8 cellular contexts compared by ENCODE assay signal in genomic region chr6:90411292-90411781, GRCh38.
A peak's percentile ranks its signal among the peaks of the same experiment; 100 is the strongest.
DNase-seq lines count a peak whose midpoint lies in the region; ATAC-seq and TF ChIP-seq lines count a peak whose summit lies in the region.

No MANE protein-coding gene starts in this region.

- H3K27me3 ChIP-seq in brain microvascular endothelial cell (replicated peaks), result no peaks in the 10 kb centered on the region

- DNase-seq in T-cell (peak in 25 of 34 experiments; percentile 18 to 54 (median 38)), NCI-H524 (lab: John Stamatoyannopoulos, UW) (no peak), AG08396 (ENCODE audit: low spot score) (no peak), brain microvascular endothelial cell (no peak), ecto neural progenitor cell (ENCODE audit: low spot score) (no peak)
- DNase-seq in effector memory CD8-positive, alpha-beta T cell, result peak; percentile 43 to 58 (median 56)

- H3K27me3 Mint-ChIP-seq in T-cell, result peaks cover 0 to 2% of the 10 kb centered on the region in 2 donors
- peaks cover 0 to 6% of the 10 kb centered on the region in 2 donors for H3K27me3 Mint-ChIP-seq in effector memory CD8-positive, alpha-beta T cell

- H3K27ac Mint-ChIP-seq in T-cell, result peak overlapping the region; percentile 80 to 82
- peak overlapping the region; percentile 74 to 88 for H3K27ac Mint-ChIP-seq in effector memory CD8-positive, alpha-beta T cell

- TF ChIP-seq CTCF in brain microvascular endothelial cell (IDR thresholded peaks at IDR 0.05; ENCODE audit: low read depth, low read length, missing control alignments), result no peak

- H3K9me3 Mint-ChIP-seq in T-cell, result no peaks in the 10 kb centered on the region
- H3K9me3 Mint-ChIP-seq in effector memory CD8-positive, alpha-beta T cell, result peaks cover 0 to 2% of the 10 kb centered on the region in 2 donors

- ATAC-seq in GM19023 (IDR thresholded peaks at IDR 0.05; ENCODE audit: unreplicated experiment) (peak; percentile 92), HG02938 (IDR thresholded peaks at IDR 0.05; ENCODE audit: unreplicated experiment) (peak; percentile 95), T-cell (replicated peaks in 1 of 4) (peak; percentile 59 to 79 (median 67))
- ATAC-seq in effector memory CD8-positive, alpha-beta T cell (replicated peaks), result peak; percentile 76

- peaks cover 34 to 53% (median 49%) of the 10 kb centered on the region in 3 donors for H3K4me1 Mint-ChIP-seq in T-cell
- H3K4me1 Mint-ChIP-seq in effector memory CD8-positive, alpha-beta T cell (ENCODE audit: low read depth in 2 of 2), result peaks cover 31 to 51% of the 10 kb centered on the region in 2 donors

- POLR2A ChIA-PET in T-cell (lab: Charles Lee), result interaction anchor here in 1 of 2 donors (0.6 to 0.7 kb wide), 3 partner anchors 27 to 495 kb away, joined by 3 to 10 read pairs (median 4); no protein-coding TSS in a partner anchor

- no peak overlapping the region for H3K4me3 ChIP-seq in brain microvascular endothelial cell (ENCODE audit: low read depth, low read length)

- H3K27ac ChIP-seq in brain microvascular endothelial cell, result no peak overlapping the region

- no peaks in the 10 kb centered on the region for H3K36me3 Mint-ChIP-seq in T-cell
- H3K36me3 Mint-ChIP-seq in effector memory CD8-positive, alpha-beta T cell (ENCODE audit: insufficient read depth), result peaks cover 24% of the 10 kb centered on the region

- CTCF ChIA-PET in T-cell (lab: Charles Lee), result interaction anchor here (0.6 to 2.0 kb wide), 6 partner anchors 8 to 471 kb away, joined by 3 to 9 read pairs (median 4); no protein-coding TSS in a partner anchor

- H3K36me3 ChIP-seq in brain microvascular endothelial cell (replicated peaks), result no peaks in the 10 kb centered on the region

- H3K4me3 Mint-ChIP-seq in T-cell, result peak overlapping the region in 1 of 3 donors; percentile 38
- H3K4me3 Mint-ChIP-seq in effector memory CD8-positive, alpha-beta T cell, result peak overlapping the region in 1 of 2 donors; percentile 1

- in situ Hi-C loops in brain microvascular endothelial cell (cut with HindIII; ENCODE audit: low pct_ligation_motif_present, low sequenced_read_pairs), result no loop called here

Comparison
In these comparisons a context has a peak if more than half of its experiments do, and no peak if none do; other contexts are left out.
1. DNase-seq: peak in T-cell (25 of 34) and effector memory CD8-positive, alpha-beta T cell (3 of 3); none in NCI-H524 (0 of 2), AG08396 (single experiment), brain microvascular endothelial cell (single experiment) and ecto neural progenitor cell (single experiment).
2. Peak in every context shown above with its lines, with median percentiles within 50 percentile points of each other: ATAC-seq.